In the genomic region with DNA sequence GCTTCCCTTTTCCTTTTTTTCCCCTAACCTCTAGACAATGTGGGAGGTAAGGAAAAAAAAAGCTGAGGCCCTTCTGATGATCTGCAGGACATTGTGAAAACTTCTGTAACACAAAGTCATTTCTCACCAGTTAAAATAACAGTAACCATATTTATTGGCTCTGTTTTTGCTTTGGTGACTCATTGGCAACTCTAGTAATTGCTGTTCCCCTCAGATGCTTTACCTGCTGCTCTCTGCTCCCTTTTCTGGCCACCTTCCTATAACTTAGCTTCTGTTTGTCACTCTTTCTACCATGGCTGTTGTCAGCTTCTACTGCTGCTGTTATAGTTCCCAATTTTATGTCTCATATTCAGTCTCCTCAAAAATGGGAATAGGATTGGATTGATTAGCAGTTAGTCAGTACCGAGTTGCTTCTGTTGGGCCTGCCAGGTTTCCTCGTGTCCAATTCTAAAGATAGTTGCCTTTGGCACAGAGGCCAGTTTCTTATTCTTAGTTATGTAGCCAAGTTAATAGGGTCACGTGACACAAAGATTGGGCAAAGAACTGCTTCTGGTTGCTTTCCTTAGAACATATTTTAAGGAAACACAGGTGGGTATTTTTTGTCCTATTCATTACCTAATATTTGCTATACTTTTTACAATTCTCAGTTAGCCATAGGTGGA, we compare ENCODE assay signal across 15 cellular contexts. TPM values are rescaled to one million over a fixed set of nuclear protein-coding genes. Genes with fewer than 3 reads are reported as not detected.
DNase-seq lines count a peak whose midpoint lies in the region; ATAC-seq and TF ChIP-seq lines count a peak whose summit lies in the region.
"Had no signal": no experiment of that assay in that cellular context is flagged by ENCODE, and none has a peak within 500 bp of the region (broad histone marks: within the 10 kb centered on the region; RNA-seq: fewer than 3 reads in every experiment).

No MANE protein-coding gene starts in this region.

- H3K4me3 Mint-ChIP-seq in activated CD4-positive, alpha-beta memory T cell treated with anti-CD3 and anti-CD28 coated beads for 36 hours = no peak overlapping the region
- H3K4me3 Mint-ChIP-seq in activated CD4-positive, alpha-beta memory T cell treated with anti-CD3 and anti-CD28 coated beads, Interleukin-2, amount 10 ng/mL, durations not matched to agents 7 days and 5 days = no peak overlapping the region
- H3K4me3 Mint-ChIP-seq: activated T-helper 1 cell treated with anti-CD3 and anti-CD28 coated beads, Interleukin-12 subunit alpha, Interleukin-12 subunit beta, Interleukin-2, Interleukin-4 antibody, amounts not matched to agents 30 ng/mL and 10 ng/mL and 1 ng/mL, durations not matched to agents 14 hours and 24 hours and 36 hours; naive thymus-derived CD8-positive, alpha-beta T cell had no signal

- POLR2A ChIA-PET in activated CD4-positive, alpha-beta memory T cell treated with anti-CD3 and anti-CD28 coated beads for 36 hours (lab: Charles Lee) = no interaction called here
- POLR2A ChIA-PET in activated CD4-positive, alpha-beta memory T cell treated with anti-CD3 and anti-CD28 coated beads, Interleukin-2, amount 10 ng/mL, durations not matched to agents 7 days and 5 days (lab: Charles Lee) = no interaction called here

- intact Hi-C loops in activated CD4-positive, alpha-beta memory T cell treated with anti-CD3 and anti-CD28 coated beads for 36 hours (cut with micrococcal nuclease) = no loop called here
- intact Hi-C loops in body of pancreas (cut with DNase I) (no loop called here), heart left ventricle (cut with DNase I) (loop anchor here in 1 of 10 donors (5.0 kb wide), 1 partner anchor 85 kb away; the partner anchor contains the start of gene AP3B1), right lobe of liver (cut with DNase I) (no loop called here)

- no peak overlapping the region for H3K9ac ChIP-seq in stomach smooth muscle (ENCODE audit: low read length in 2 of 2)

- WGBS in body of pancreas, 2 donors = 11 to 15% methylated on average over 3 of the region's 3 CpGs
- WGBS in heart left ventricle, 4 donors = 9 to 18% (median 12%) methylated on average over 3 of the region's 3 CpGs
- 48% methylated on average over 3 of the region's 3 CpGs for WGBS in right lobe of liver (ENCODE audit: insufficient coverage, low coverage, low lambda C conversion rate, missing lambda C conversion rate)

- H3K4me3 ChIP-seq in body of pancreas (no peak overlapping the region), heart left ventricle (no peak overlapping the region), stomach smooth muscle (ENCODE audit: low read length in 2 of 2) (no peak overlapping the region), right lobe of liver (no peak overlapping the region)
- H3K4me3 ChIP-seq: cardiac muscle cell, SK-N-MC, uterus had no signal

- CTCF ChIA-PET in activated CD4-positive, alpha-beta memory T cell treated with anti-CD3 and anti-CD28 coated beads for 36 hours (lab: Charles Lee) = interaction anchor here (0.7 kb wide), 1 partner anchor 17 kb away, joined by 4 read pairs; the partner anchor contains the start of gene SCAMP1
- CTCF ChIA-PET in activated CD4-positive, alpha-beta memory T cell treated with anti-CD3 and anti-CD28 coated beads, Interleukin-2, amount 10 ng/mL, durations not matched to agents 7 days and 5 days (lab: Charles Lee) = no interaction called here

- H3K4me1 ChIP-seq in body of pancreas = peaks cover 24% of the 10 kb centered on the region
- peaks cover 3 to 30% (median 19%) of the 10 kb centered on the region in 12 donors for H3K4me1 ChIP-seq in heart left ventricle
- H3K4me1 ChIP-seq in stomach smooth muscle (ENCODE audit: control insufficient read depth, insufficient read depth, low read length) = no peaks in the 10 kb centered on the region
- no peaks in the 10 kb centered on the region for H3K4me1 ChIP-seq in right lobe of liver
- H3K4me1 ChIP-seq: uterus had no signal

- peaks cover 7% of the 10 kb centered on the region for H3K36me3 Mint-ChIP-seq in activated CD4-positive, alpha-beta memory T cell treated with anti-CD3 and anti-CD28 coated beads for 36 hours
- peaks cover 7% of the 10 kb centered on the region for H3K36me3 Mint-ChIP-seq in activated CD4-positive, alpha-beta memory T cell treated with anti-CD3 and anti-CD28 coated beads, Interleukin-2, amount 10 ng/mL, durations not matched to agents 7 days and 5 days (ENCODE audit: low read depth)

- no peaks in the 10 kb centered on the region for H3K36me3 ChIP-seq in body of pancreas (replicated peaks in 1 of 2; ENCODE audit: insufficient read depth in 1 of 2, low read depth in 2 of 2)
- H3K36me3 ChIP-seq in heart left ventricle = no peaks in the 10 kb centered on the region
- no peaks in the 10 kb centered on the region for H3K36me3 ChIP-seq in stomach smooth muscle (ENCODE audit: control insufficient read depth in 2 of 2, insufficient read depth in 2 of 2, low read length in 2 of 2)
- H3K36me3 ChIP-seq in right lobe of liver = no peaks in the 10 kb centered on the region
- H3K36me3 ChIP-seq: cardiac muscle cell, uterus had no signal

- no peak for TF ChIP-seq CTCF in body of pancreas (IDR thresholded peaks at IDR 0.05)
- TF ChIP-seq CTCF in heart left ventricle (IDR thresholded peaks at IDR 0.05) = no peak
- TF ChIP-seq CTCF in right lobe of liver (IDR thresholded peaks at IDR 0.05) = no peak

- no peaks in the 10 kb centered on the region for H3K27me3 ChIP-seq in body of pancreas
- H3K27me3 ChIP-seq in heart left ventricle = no peaks in the 10 kb centered on the region
- H3K27me3 ChIP-seq in stomach smooth muscle (ENCODE audit: control insufficient read depth in 1 of 2, insufficient read depth in 2 of 2, low read length in 2 of 2) = no peaks in the 10 kb centered on the region
- H3K27me3 ChIP-seq in right lobe of liver = no peaks in the 10 kb centered on the region
- H3K27me3 ChIP-seq: cardiac muscle cell, uterus had no signal

- H3K27ac Mint-ChIP-seq in activated CD4-positive, alpha-beta memory T cell treated with anti-CD3 and anti-CD28 coated beads for 36 hours = peak overlapping the region; percentile 20
- no peak overlapping the region for H3K27ac Mint-ChIP-seq in activated CD4-positive, alpha-beta memory T cell treated with anti-CD3 and anti-CD28 coated beads, Interleukin-2, amount 10 ng/mL, durations not matched to agents 7 days and 5 days
- H3K27ac Mint-ChIP-seq: activated T-helper 1 cell treated with anti-CD3 and anti-CD28 coated beads, Interleukin-12 subunit alpha, Interleukin-12 subunit beta, Interleukin-2, Interleukin-4 antibody, amounts not matched to agents 30 ng/mL and 10 ng/mL and 1 ng/mL, durations not matched to agents 14 hours and 24 hours and 36 hours had no signal

- H3K9me3 ChIP-seq in body of pancreas (no peaks in the 10 kb centered on the region), heart left ventricle (no peaks in the 10 kb centered on the region), stomach smooth muscle (ENCODE audit: control insufficient read depth in 2 of 2, low read length in 2 of 2) (no peaks in the 10 kb centered on the region), right lobe of liver (no peaks in the 10 kb centered on the region)
- H3K9me3 ChIP-seq: uterus had no signal

- TF ChIP-seq POLR2A in body of pancreas (IDR thresholded peaks at IDR 0.05) (no peak), heart left ventricle (IDR thresholded peaks at IDR 0.05) (no peak), right lobe of liver (IDR thresholded peaks at IDR 0.05) (no peak)

- ATAC-seq in body of pancreas (peak; percentile 77), heart left ventricle (peak; percentile 37 to 87 (median 66)), right lobe of liver (no peak)
- ATAC-seq: naive thymus-derived CD8-positive, alpha-beta T cell had no signal

- no peaks in the 10 kb centered on the region for H3K9me3 Mint-ChIP-seq in activated CD4-positive, alpha-beta memory T cell treated with anti-CD3 and anti-CD28 coated beads for 36 hours
- H3K9me3 Mint-ChIP-seq in activated CD4-positive, alpha-beta memory T cell treated with anti-CD3 and anti-CD28 coated beads, Interleukin-2, amount 10 ng/mL, durations not matched to agents 7 days and 5 days = no peaks in the 10 kb centered on the region
- H3K9me3 Mint-ChIP-seq: activated T-helper 1 cell treated with anti-CD3 and anti-CD28 coated beads, Interleukin-12 subunit alpha, Interleukin-12 subunit beta, Interleukin-2, Interleukin-4 antibody, amounts not matched to agents 30 ng/mL and 10 ng/mL and 1 ng/mL, durations not matched to agents 14 hours and 24 hours and 36 hours; naive thymus-derived CD8-positive, alpha-beta T cell had no signal

- no peak for DNase-seq in activated CD4-positive, alpha-beta memory T cell treated with anti-CD3 and anti-CD28 coated beads for 36 hours
- DNase-seq in activated CD4-positive, alpha-beta memory T cell treated with anti-CD3 and anti-CD28 coated beads, Interleukin-2, amount 10 ng/mL, durations not matched to agents 7 days and 5 days = no peak
- DNase-seq in body of pancreas = peak; percentile 31 to 62 (median 55)
- peak in 2 of 5 donors; percentile 29 to 30 for DNase-seq in heart left ventricle
- no peak for DNase-seq in right lobe of liver
- DNase-seq in GOT3 (lab: John Stamatoyannopoulos, UW) = no peak
- DNase-seq in activated CD4-positive, alpha-beta T cell treated with anti-CD3 and anti-CD28 coated beads, Interleukin-2, amount 50 U/mL, for 1 hour = no peak
- DNase-seq: naive thymus-derived CD8-positive, alpha-beta T cell; NCI-H1105 had no signal

- no peaks in the 10 kb centered on the region for H3K27me3 Mint-ChIP-seq in activated CD4-positive, alpha-beta memory T cell treated with anti-CD3 and anti-CD28 coated beads for 36 hours
- no peaks in the 10 kb centered on the region for H3K27me3 Mint-ChIP-seq in activated CD4-positive, alpha-beta memory T cell treated with anti-CD3 and anti-CD28 coated beads, Interleukin-2, amount 10 ng/mL, durations not matched to agents 7 days and 5 days
- H3K27me3 Mint-ChIP-seq: naive thymus-derived CD8-positive, alpha-beta T cell had no signal

- H3K27ac ChIP-seq in body of pancreas = peak overlapping the region in 3 of 4 donors; percentile 56 to 79 (median 61)
- peak overlapping the region in 7 of 12 donors; percentile 8 to 49 (median 32) for H3K27ac ChIP-seq in heart left ventricle
- H3K27ac ChIP-seq in stomach smooth muscle (ENCODE audit: low read length) = peak overlapping the region; percentile 1
- no peak overlapping the region for H3K27ac ChIP-seq in right lobe of liver
- H3K27ac ChIP-seq: cardiac muscle cell, SK-N-MC, uterus, VCaP had no signal

- H3K4me1 Mint-ChIP-seq in activated CD4-positive, alpha-beta memory T cell treated with anti-CD3 and anti-CD28 coated beads for 36 hours (ENCODE audit: low read depth) = peaks cover 23% of the 10 kb centered on the region
- peaks cover 8% of the 10 kb centered on the region for H3K4me1 Mint-ChIP-seq in activated CD4-positive, alpha-beta memory T cell treated with anti-CD3 and anti-CD28 coated beads, Interleukin-2, amount 10 ng/mL, durations not matched to agents 7 days and 5 days

RNA-seq across cellular contexts. Expression of gene SCAMP1, which starts 16.8 kb away (rescaled TPM):
- 10 to 100 TPM; 13.6 to 18.3 TPM for total RNA-seq in activated CD4-positive, alpha-beta memory T cell treated with anti-CD3 and anti-CD28 coated beads for 36 hours
- total RNA-seq in activated CD4-positive, alpha-beta memory T cell treated with anti-CD3 and anti-CD28 coated beads, Interleukin-2, amount 10 ng/mL, durations not matched to agents 7 days and 5 days = 10 to 100 TPM; 22.0 to 22.3 TPM
- total RNA-seq in body of pancreas = 10 to 100 TPM; 10.2 to 15.8 TPM
- 10 to 100 TPM; 18.9 to 40.6 (median 37.6) TPM for total RNA-seq in heart left ventricle
- polyA plus RNA-seq in heart left ventricle = 10 to 100 TPM in 1 of 2 donors, 1 to 10 TPM in 1; 6.9 to 17.7 TPM
- total RNA-seq in right lobe of liver = 10 to 100 TPM; 10.4 to 18.4 (median 11.1) TPM

Comparison
In these comparisons a context has a peak if more than half of its experiments do, and no peak if none do; other contexts are left out.
1. DNase-seq: peak in body of pancreas (4 of 4); none in activated CD4-positive, alpha-beta memory T cell treated with anti-CD3 and anti-CD28 coated beads for 36 hours (single experiment), activated CD4-positive, alpha-beta memory T cell treated with anti-CD3 and anti-CD28 coated beads, Interleukin-2, amount 10 ng/mL, durations not matched to agents 7 days and 5 days (single experiment), right lobe of liver (0 of 3), GOT3 (single experiment) and activated CD4-positive, alpha-beta T cell treated with anti-CD3 and anti-CD28 coated beads, Interleukin-2, amount 50 U/mL, for 1 hour (single experiment).
2. ATAC-seq: peak in body of pancreas (single experiment) and heart left ventricle (4 of 4); none in right lobe of liver (0 of 4).
3. H3K27ac ChIP-seq: peak in body of pancreas (3 of 4), heart left ventricle (7 of 12) and stomach smooth muscle (single experiment); none in right lobe of liver (0 of 3).